In the genomic region with DNA sequence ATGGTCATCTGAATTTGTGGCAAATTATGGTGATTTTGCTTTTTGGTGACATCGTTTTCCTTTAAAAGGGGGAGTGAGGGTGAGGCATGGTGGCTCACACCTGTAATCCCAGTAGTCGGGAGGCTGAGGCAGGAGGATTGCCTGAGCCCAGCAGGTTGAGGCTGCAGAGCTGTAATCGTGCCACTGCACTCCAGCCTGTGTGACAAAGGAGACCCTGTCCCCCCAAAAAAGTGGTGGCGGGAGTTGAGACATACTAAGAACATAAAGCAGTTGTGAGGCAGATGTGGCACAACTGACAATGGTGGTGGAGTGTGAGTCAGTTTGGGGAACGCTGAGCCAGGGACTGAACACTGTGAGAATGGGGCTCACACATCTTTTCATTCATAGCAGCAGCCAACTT, we compare ENCODE assay signal across 19 cellular contexts.
"Had no signal": no experiment of that assay in that cellular context is flagged by ENCODE, and none has a peak within 500 bp of the region (broad histone marks: within the 10 kb centered on the region; RNA-seq: fewer than 3 reads in every experiment).

No MANE protein-coding gene starts in this region.

- FAIRE-seq: astrocyte, kidney had no signal

- DNase-seq: activated CD4-positive, alpha-beta T cell treated with anti-CD3 and anti-CD28 coated beads, Interleukin-2, amount 10 ng/mL, durations not matched to agents 7 days and 5 days; activated gamma-delta T cell; activated T-cell treated with anti-CD3 and anti-CD28 coated beads, Interleukin-2, amount 50 U/mL, for 48 hours; caudate nucleus; colonic mucosa; effector CD8-positive, alpha-beta T cell; kidney; left ventricle myocardium superior; mesendoderm; nephron progenitor cell; stimulated activated CD4-positive, alpha-beta T cell treated with anti-CD3 and anti-CD28 coated beads, Interleukin-4, amount 100 ng/mL, for 1 hour; stimulated activated CD8-positive, alpha-beta memory T cell treated with anti-CD3 and anti-CD28 coated beads, Interleukin-4, amount 100 ng/mL, for 48 hours; stimulated activated naive CD8-positive, alpha-beta T cell treated with anti-CD3 and anti-CD28 coated beads, Interleukin-15, amount 100 ng/mL, for 72 hours; testis; upper lobe of right lung had no signal

- H3K27me3 ChIP-seq: colonic mucosa, gastroesophageal sphincter, testis, upper lobe of right lung had no signal

- H3K4me1 ChIP-seq: colonic mucosa, gastroesophageal sphincter, testis, upper lobe of right lung had no signal

- H3K4me3 Mint-ChIP-seq: activated CD4-positive, alpha-beta T cell treated with anti-CD3 and anti-CD28 coated beads, Interleukin-2, amount 10 ng/mL, durations not matched to agents 7 days and 5 days; nephron progenitor cell; stimulated activated naive CD8-positive, alpha-beta T cell treated with anti-CD3 and anti-CD28 coated beads, Interleukin-15, amount 100 ng/mL, for 72 hours; WTC11 had no signal

- H3K9me3 Mint-ChIP-seq: activated CD4-positive, alpha-beta T cell treated with anti-CD3 and anti-CD28 coated beads, Interleukin-2, amount 10 ng/mL, durations not matched to agents 7 days and 5 days; nephron progenitor cell; stimulated activated naive CD8-positive, alpha-beta T cell treated with anti-CD3 and anti-CD28 coated beads, Interleukin-15, amount 100 ng/mL, for 72 hours; WTC11 had no signal

- H3K36me3 ChIP-seq: colonic mucosa had no signal

- H3K4me3 ChIP-seq: colonic mucosa, gastroesophageal sphincter, testis, upper lobe of right lung had no signal

- ATAC-seq: gastroesophageal sphincter, left ventricle myocardium superior, upper lobe of right lung had no signal

- H3K27ac ChIP-seq: colonic mucosa, epithelial cell of prostate, gastroesophageal sphincter, testis, upper lobe of right lung had no signal

- H3K4me1 Mint-ChIP-seq: activated CD4-positive, alpha-beta T cell treated with anti-CD3 and anti-CD28 coated beads, Interleukin-2, amount 10 ng/mL, durations not matched to agents 7 days and 5 days; nephron progenitor cell; stimulated activated naive CD8-positive, alpha-beta T cell treated with anti-CD3 and anti-CD28 coated beads, Interleukin-15, amount 100 ng/mL, for 72 hours had no signal

- H3K27ac Mint-ChIP-seq: nephron progenitor cell had no signal

- H3K27me3 Mint-ChIP-seq: activated CD4-positive, alpha-beta T cell treated with anti-CD3 and anti-CD28 coated beads, Interleukin-2, amount 10 ng/mL, durations not matched to agents 7 days and 5 days; stimulated activated naive CD8-positive, alpha-beta T cell treated with anti-CD3 and anti-CD28 coated beads, Interleukin-15, amount 100 ng/mL, for 72 hours had no signal
